11 cellular contexts compared by ENCODE assay signal in the genomic region with DNA sequence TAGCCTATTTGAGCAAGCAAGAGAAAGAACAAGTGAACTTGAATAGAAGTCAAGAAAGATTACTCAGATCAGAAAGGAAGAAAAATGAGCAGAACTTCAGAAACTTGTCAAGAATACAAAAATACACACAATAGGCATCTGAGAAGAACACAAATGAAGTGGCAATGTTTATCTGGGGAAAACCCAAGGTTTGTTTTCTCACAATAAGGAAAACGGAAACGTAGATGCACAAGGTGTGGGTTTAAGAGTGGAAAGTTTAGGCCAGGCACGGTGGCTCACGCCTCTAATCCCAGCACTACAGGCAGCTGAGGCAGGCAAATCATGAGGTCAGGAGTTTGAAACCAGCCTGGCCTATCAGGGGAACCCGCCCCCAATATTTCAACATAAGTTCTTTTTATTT.
A peak's percentile ranks its signal among the peaks of the same experiment; 100 is the strongest.
DNase-seq lines count a peak whose midpoint lies in the region; ATAC-seq and TF ChIP-seq lines count a peak whose summit lies in the region.
"Had no signal": no experiment of that assay in that cellular context is flagged by ENCODE, and none has a peak within 500 bp of the region (broad histone marks: within the 10 kb centered on the region; RNA-seq: fewer than 3 reads in every experiment).

No MANE protein-coding gene starts in this region.

- no peak overlapping the region for H3K27ac ChIP-seq in breast epithelium
- H3K27ac ChIP-seq: heart right ventricle had no signal

- no peaks in the 10 kb centered on the region for H3K36me3 ChIP-seq in breast epithelium
- H3K36me3 ChIP-seq: heart right ventricle had no signal

- no peak for TF ChIP-seq CTCF in breast epithelium (IDR thresholded peaks at IDR 0.05)

- DNase-seq in NOMO-1 (lab: John Stamatoyannopoulos, UW; ENCODE audit: unreplicated experiment in 2 of 2) = no peak
- DNase-seq in NCI-H2029 (lab: John Stamatoyannopoulos, UW) = no peak
- DNase-seq in breast epithelium (ENCODE audit: low spot score in 2 of 2) = no peak
- DNase-seq: activated T-cell treated with anti-CD3 and anti-CD28 coated beads, Interleukin-2, amount 50 U/mL, for 24 hours; CD4-positive, CD25-positive, alpha-beta regulatory T cell; heart right ventricle had no signal

- intact Hi-C loops in breast epithelium (cut with DNase I; ENCODE audit: low total_unique reads) = no loop called here

- no peaks in the 10 kb centered on the region for H3K27me3 ChIP-seq in breast epithelium
- H3K27me3 ChIP-seq: heart right ventricle had no signal

- no peak overlapping the region for H3K4me3 ChIP-seq in breast epithelium
- H3K4me3 ChIP-seq: heart right ventricle had no signal

- H3K9me3 ChIP-seq in breast epithelium = peaks cover 5 to 22% of the 10 kb centered on the region in 2 donors

- no peaks in the 10 kb centered on the region for H3K4me1 ChIP-seq in breast epithelium
- H3K4me1 ChIP-seq: heart right ventricle had no signal

- peak; percentile 95 for ATAC-seq in GM18517 (IDR thresholded peaks at IDR 0.05; ENCODE audit: unreplicated experiment)
- ATAC-seq in GM19467 (IDR thresholded peaks at IDR 0.05; ENCODE audit: unreplicated experiment) = peak; percentile 91
- ATAC-seq in HG02885 (IDR thresholded peaks at IDR 0.05; ENCODE audit: poor library complexity, unreplicated experiment) = peak; percentile 97
- peak; percentile 89 for ATAC-seq in HG03558 (IDR thresholded peaks at IDR 0.05; ENCODE audit: extremely low read depth, unreplicated experiment)
- ATAC-seq in SK-N-SH treated with all-trans-retinoic acid at 6 μM for 48 hours = no peak
- ATAC-seq: heart right ventricle had no signal

- TF ChIP-seq POLR2A in breast epithelium (IDR thresholded peaks at IDR 0.05) = no peak

TF ChIP-seq in SK-N-SH treated with all-trans-retinoic acid at 6 μM for 48 hours, 23 proteins besides CTCF, POLR2A, EP300 and RAD21:
- no peak for TF ChIP-seq ESRRG (CRISPR knock-in tag; IDR thresholded peaks at IDR 0.05)
- no peak for TF ChIP-seq CSDC2 (CRISPR knock-in tag; IDR thresholded peaks at IDR 0.05)
- TF ChIP-seq, protein P1, sequence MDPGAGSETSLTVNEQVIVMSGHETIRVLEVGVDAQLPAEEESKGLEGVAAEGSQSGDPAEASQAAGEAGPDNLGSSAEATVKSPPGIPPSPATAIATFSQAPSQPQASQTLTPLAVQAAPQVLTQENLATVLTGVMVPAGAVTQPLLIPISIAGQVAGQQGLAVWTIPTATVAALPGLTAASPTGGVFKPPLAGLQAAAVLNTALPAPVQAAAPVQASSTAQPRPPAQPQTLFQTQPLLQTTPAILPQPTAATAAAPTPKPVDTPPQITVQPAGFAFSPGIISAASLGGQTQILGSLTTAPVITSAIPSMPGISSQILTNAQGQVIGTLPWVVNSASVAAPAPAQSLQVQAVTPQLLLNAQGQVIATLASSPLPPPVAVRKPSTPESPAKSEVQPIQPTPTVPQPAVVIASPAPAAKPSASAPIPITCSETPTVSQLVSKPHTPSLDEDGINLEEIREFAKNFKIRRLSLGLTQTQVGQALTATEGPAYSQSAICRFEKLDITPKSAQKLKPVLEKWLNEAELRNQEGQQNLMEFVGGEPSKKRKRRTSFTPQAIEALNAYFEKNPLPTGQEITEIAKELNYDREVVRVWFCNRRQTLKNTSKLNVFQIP (CRISPR knock-in tag; IDR thresholded peaks at IDR 0.05; ENCODE audit: borderline replicate concordance, low read depth) = no peak
- TF ChIP-seq ZFP3 (CRISPR knock-in tag; IDR thresholded peaks at IDR 0.05) = no peak
